In the genomic region with DNA sequence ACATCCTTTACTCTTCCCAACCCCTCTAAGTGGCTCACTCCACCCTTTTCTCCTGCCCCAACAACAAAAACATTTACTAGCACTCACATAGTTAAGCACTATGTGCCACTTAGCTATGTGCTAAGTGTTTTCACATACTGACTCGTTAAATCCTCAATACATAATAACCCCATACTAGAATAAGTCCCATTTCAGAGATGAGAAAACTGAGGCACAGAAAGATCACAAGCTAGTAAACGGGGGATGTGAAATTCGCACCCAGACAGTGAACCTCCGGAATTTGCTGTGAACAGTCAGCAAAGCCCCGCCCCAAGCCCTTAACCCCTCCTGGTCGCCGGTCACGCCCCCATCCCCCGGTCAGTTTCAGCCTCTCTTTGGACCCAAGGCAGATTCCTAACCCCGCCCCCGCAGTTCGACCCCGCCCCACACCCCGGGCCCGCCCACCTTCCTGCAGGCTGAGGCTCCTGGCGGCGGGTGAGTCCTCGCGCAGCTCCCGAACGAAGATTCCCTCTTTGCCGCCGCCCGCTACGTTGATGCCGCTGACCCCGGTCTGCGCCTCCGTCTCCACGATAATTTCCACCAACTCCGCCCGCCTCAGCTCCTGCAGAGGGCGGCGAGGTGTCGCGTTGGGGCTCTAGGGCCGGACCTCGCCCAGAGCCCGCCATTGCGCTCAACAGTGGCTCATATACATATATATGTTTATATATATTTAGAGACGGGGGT, we compare ENCODE assay signal across 8 cellular contexts.
DNase-seq lines count a peak whose midpoint lies in the region; ATAC-seq and TF ChIP-seq lines count a peak whose summit lies in the region.

No MANE protein-coding gene starts in this region.

- peak; percentile 40 for TF ChIP-seq POLR2A in GM19193 (IDR thresholded peaks at IDR 0.05; ENCODE audit: extremely low read depth, insufficient read depth, insufficient read length)

- peak; percentile 58 for ATAC-seq in HG03442 (IDR thresholded peaks at IDR 0.05; ENCODE audit: unreplicated experiment)

- no peaks in the 10 kb centered on the region for H3K9me3 ChIP-seq in mucosa of rectum (ENCODE audit: control insufficient read depth in 2 of 2, low read length in 2 of 2)

- DNase-seq in Ammon's horn (ENCODE audit: low spot score) (peak; percentile 52), NOMO-1 treated with dmso at 0.1 percent for 144 hours (lab: John Stamatoyannopoulos, UW; ENCODE audit: unreplicated experiment) (peak; percentile 76), epidermal melanocyte (ENCODE audit: insufficient read length, low spot score) (peak; percentile 98)
- peak; percentile 46 for DNase-seq in activated CD8-positive, alpha-beta memory T cell treated with anti-CD3 and anti-CD28 coated beads, Interleukin-2, amount 50 U/mL, for 24 hours (ENCODE audit: extremely low read depth)
- DNase-seq in stimulated activated CD8-positive, alpha-beta memory T cell treated with anti-CD3 and anti-CD28 coated beads, Interleukin-4, amount 100 ng/mL, for 48 hours, result peak; percentile 91

- H3K4me1 ChIP-seq in mucosa of rectum (ENCODE audit: control insufficient read depth in 2 of 2, insufficient read depth in 2 of 2, low read length in 2 of 2), result peaks cover 0 to 4% of the 10 kb centered on the region in 2 donors

- H3K27ac ChIP-seq in mucosa of rectum (ENCODE audit: low read depth in 2 of 2, low read length in 2 of 2), result peak overlapping the region; percentile 59 to 78

- peak overlapping the region; percentile 62 to 71 for H3K4me3 ChIP-seq in mucosa of rectum (ENCODE audit: low read length in 2 of 2)

- H3K9ac ChIP-seq in mucosa of rectum (ENCODE audit: low read depth in 1 of 2, low read length in 2 of 2), result peak overlapping the region; percentile 56 to 68

- H3K27me3 ChIP-seq in mucosa of rectum (ENCODE audit: control insufficient read depth in 2 of 2, insufficient read depth in 2 of 2, low read length in 2 of 2), result no peaks in the 10 kb centered on the region

- no peaks in the 10 kb centered on the region for H3K36me3 ChIP-seq in mucosa of rectum (ENCODE audit: control insufficient read depth in 2 of 2, insufficient read depth in 2 of 2, low read length in 2 of 2)

Comparison
In these comparisons a context has a peak if more than half of its experiments do, and no peak if none do; other contexts are left out.
1. Peak in every context shown above with its lines: DNase-seq, ATAC-seq, H3K4me3 ChIP-seq and H3K27ac ChIP-seq.
2. DNase-seq: peak in every context shown above with its lines; median percentile 98 in epidermal melanocyte; 91 in stimulated activated CD8-positive, alpha-beta memory T cell treated with anti-CD3 and anti-CD28 coated beads, Interleukin-4, amount 100 ng/mL, for 48 hours; 76 in NOMO-1 treated with dmso at 0.1 percent for 144 hours; 52 in Ammon's horn; 46 in activated CD8-positive, alpha-beta memory T cell treated with anti-CD3 and anti-CD28 coated beads, Interleukin-2, amount 50 U/mL, for 24 hours.